1 cellular context compared by ENCODE assay signal in the genomic region with DNA sequence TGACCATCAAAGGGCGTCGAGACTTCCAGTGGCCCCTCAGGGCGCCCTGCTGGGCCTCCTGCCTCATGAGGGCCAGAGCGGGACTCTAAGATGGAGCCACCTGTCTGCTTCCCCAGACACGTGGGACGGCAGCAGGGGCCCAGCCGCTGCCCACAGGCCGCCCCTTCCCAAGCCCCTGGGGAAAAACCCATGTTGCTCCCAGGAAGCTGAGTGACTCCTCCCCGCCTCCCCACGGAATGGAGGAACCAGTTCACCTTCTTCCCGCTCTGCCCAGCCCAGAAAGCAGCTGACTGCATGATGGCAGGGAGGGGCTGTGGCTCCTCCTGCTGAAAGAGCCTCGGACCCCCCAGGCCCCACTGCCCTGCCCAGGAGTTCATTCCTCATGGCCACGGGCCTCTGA.
TF ChIP-seq lines count a peak whose summit lies in the region.

No MANE protein-coding gene starts in this region.

TF ChIP-seq in IMR-90, 13 proteins besides CTCF, POLR2A, EP300 and RAD21 (continued from another document):
- no peak for TF ChIP-seq RCOR1 (IDR thresholded peaks at IDR 0.05; ENCODE audit: insufficient replicate concordance, low read length)
- TF ChIP-seq BHLHE40 (IDR thresholded peaks at IDR 0.05; ENCODE audit: low read depth, low read length), result no peak
- TF ChIP-seq, protein P1, sequence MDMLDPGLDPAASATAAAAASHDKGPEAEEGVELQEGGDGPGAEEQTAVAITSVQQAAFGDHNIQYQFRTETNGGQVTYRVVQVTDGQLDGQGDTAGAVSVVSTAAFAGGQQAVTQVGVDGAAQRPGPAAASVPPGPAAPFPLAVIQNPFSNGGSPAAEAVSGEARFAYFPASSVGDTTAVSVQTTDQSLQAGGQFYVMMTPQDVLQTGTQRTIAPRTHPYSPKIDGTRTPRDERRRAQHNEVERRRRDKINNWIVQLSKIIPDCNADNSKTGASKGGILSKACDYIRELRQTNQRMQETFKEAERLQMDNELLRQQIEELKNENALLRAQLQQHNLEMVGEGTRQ (IDR thresholded peaks at IDR 0.05; ENCODE audit: low read depth, low read length), result no peak
- TF ChIP-seq MAFK (IDR thresholded peaks at IDR 0.05; ENCODE audit: low read depth, low read length), result no peak
TF ChIP-seq in IMR-90: peak in this region for 0.
